ENCODE assay signal across 14 cellular contexts in the genomic region with DNA sequence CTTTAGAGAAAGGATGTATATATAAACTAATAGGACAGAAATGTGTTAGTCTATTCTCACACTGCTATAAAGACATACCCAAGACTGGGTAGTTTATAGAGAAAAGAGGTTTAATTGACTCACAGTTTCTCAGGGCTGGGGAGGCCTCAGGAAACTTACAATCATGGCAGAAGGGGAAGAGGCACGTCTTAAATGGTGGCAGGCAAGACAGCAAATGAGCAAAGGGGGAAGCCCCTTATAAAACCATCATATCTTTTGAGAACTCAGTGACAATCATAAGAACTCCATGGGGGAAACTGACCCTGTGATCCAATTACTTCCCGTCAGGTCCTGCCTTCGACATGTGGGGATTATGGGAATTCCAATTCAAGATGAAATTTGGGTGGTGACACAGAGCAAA. TPM values are rescaled to one million over a fixed set of nuclear protein-coding genes. Genes with fewer than 3 reads are reported as not detected.
DNase-seq lines count a peak whose midpoint lies in the region; ATAC-seq lines count a peak whose summit lies in the region.
"Had no signal": no experiment of that assay in that cellular context is flagged by ENCODE, and none has a peak within 500 bp of the region (broad histone marks: within the 10 kb centered on the region; RNA-seq: fewer than 3 reads in every experiment).

No MANE protein-coding gene starts in this region.

- CTCF ChIA-PET in activated CD4-positive, alpha-beta T cell treated with anti-CD3 and anti-CD28 coated beads for 36 hours (lab: Charles Lee) = interaction anchor here (1.0 to 1.5 kb wide), 4 partner anchors 8 to 135 kb away, joined by 3 to 4 read pairs (median 4); no protein-coding TSS in a partner anchor
- CTCF ChIA-PET in activated naive CD4-positive, alpha-beta T cell treated with anti-CD3 and anti-CD28 coated beads for 36 hours (lab: Charles Lee) = no interaction called here

- peak; percentile 66 for ATAC-seq in activated CD4-positive, alpha-beta T cell treated with anti-CD3 and anti-CD28 coated beads for 36 hours
- ATAC-seq: A549; CD8-positive, alpha-beta T cell had no signal

- peaks cover 3% of the 10 kb centered on the region for H3K36me3 Mint-ChIP-seq in activated CD4-positive, alpha-beta T cell treated with anti-CD3 and anti-CD28 coated beads for 36 hours (ENCODE audit: low read depth)
- no peaks in the 10 kb centered on the region for H3K36me3 Mint-ChIP-seq in activated naive CD4-positive, alpha-beta T cell treated with anti-CD3 and anti-CD28 coated beads for 36 hours (ENCODE audit: low read depth)
- H3K36me3 Mint-ChIP-seq: CD8-positive, alpha-beta T cell had no signal

- H3K9me3 Mint-ChIP-seq in activated CD4-positive, alpha-beta T cell treated with anti-CD3 and anti-CD28 coated beads for 36 hours (ENCODE audit: low read depth) = peaks cover 3% of the 10 kb centered on the region
- H3K9me3 Mint-ChIP-seq in activated naive CD4-positive, alpha-beta T cell treated with anti-CD3 and anti-CD28 coated beads for 36 hours = peaks cover 3% of the 10 kb centered on the region
- H3K9me3 Mint-ChIP-seq: CD4-positive, alpha-beta T cell; CD8-positive, alpha-beta T cell had no signal

- peaks cover 27% of the 10 kb centered on the region for H3K4me1 Mint-ChIP-seq in activated CD4-positive, alpha-beta T cell treated with anti-CD3 and anti-CD28 coated beads for 36 hours
- H3K4me1 Mint-ChIP-seq in activated naive CD4-positive, alpha-beta T cell treated with anti-CD3 and anti-CD28 coated beads for 36 hours (ENCODE audit: low read depth) = peaks cover 14% of the 10 kb centered on the region

- H3K27me3 Mint-ChIP-seq in activated CD4-positive, alpha-beta T cell treated with anti-CD3 and anti-CD28 coated beads for 36 hours = peaks cover 8% of the 10 kb centered on the region
- peaks cover 18% of the 10 kb centered on the region for H3K27me3 Mint-ChIP-seq in activated naive CD4-positive, alpha-beta T cell treated with anti-CD3 and anti-CD28 coated beads for 36 hours (ENCODE audit: low read depth)

- no peak overlapping the region for H3K4me3 Mint-ChIP-seq in activated CD4-positive, alpha-beta T cell treated with anti-CD3 and anti-CD28 coated beads for 36 hours
- H3K4me3 Mint-ChIP-seq in activated naive CD4-positive, alpha-beta T cell treated with anti-CD3 and anti-CD28 coated beads for 36 hours = no peak overlapping the region
- H3K4me3 Mint-ChIP-seq: B cell; CD4-positive, alpha-beta T cell; CD8-positive, alpha-beta T cell had no signal

- H3K27ac Mint-ChIP-seq in activated CD4-positive, alpha-beta T cell treated with anti-CD3 and anti-CD28 coated beads for 36 hours = no peak overlapping the region
- no peak overlapping the region for H3K27ac Mint-ChIP-seq in activated naive CD4-positive, alpha-beta T cell treated with anti-CD3 and anti-CD28 coated beads for 36 hours
- H3K27ac Mint-ChIP-seq: B cell; CD4-positive, alpha-beta T cell; CD8-positive, alpha-beta T cell had no signal

- intact Hi-C loops in activated CD4-positive, alpha-beta T cell treated with anti-CD3 and anti-CD28 coated beads for 36 hours (cut with DNase I, micrococcal nuclease) = loop anchor here in 1 of 2 experiments (5.0 kb wide), 1 partner anchor 1574 kb away; no protein-coding TSS in a partner anchor
- intact Hi-C loops in activated naive CD4-positive, alpha-beta T cell treated with anti-CD3 and anti-CD28 coated beads for 36 hours (cut with micrococcal nuclease) = no loop called here

- POLR2A ChIA-PET in activated CD4-positive, alpha-beta T cell treated with anti-CD3 and anti-CD28 coated beads for 36 hours (lab: Charles Lee) = no interaction called here

- peak; percentile 31 for DNase-seq in activated CD4-positive, alpha-beta T cell treated with anti-CD3 and anti-CD28 coated beads for 36 hours
- no peak for DNase-seq in activated CD4-positive, alpha-beta T cell treated with anti-CD3 and anti-CD28 coated beads for 1 hour
- DNase-seq in activated naive CD4-positive, alpha-beta T cell treated with anti-CD3 and anti-CD28 coated beads for 36 hours = peak; percentile 32
- DNase-seq in activated naive CD4-positive, alpha-beta T cell treated with anti-CD3 and anti-CD28 coated beads, Interleukin-2, amount 50 U/mL, for 16 hours = no peak
- DNase-seq in OCI-M2 (lab: John Stamatoyannopoulos, UW; ENCODE audit: unreplicated experiment) = no peak
- DNase-seq: AML-193; Caco-2; Calu3; CD4-positive, alpha-beta T cell; CD8-positive, alpha-beta T cell; DMS79 treated with DMSO at 0.1 percent for 48 hours; GF-D8 had no signal

RNA-seq across cellular contexts. Expression of gene RICTOR, which starts 8.8 kb away (rescaled TPM):
- total RNA-seq in activated CD4-positive, alpha-beta T cell treated with anti-CD3 and anti-CD28 coated beads for 36 hours = 10 to 100 TPM; 23.2 to 28.5 TPM
- total RNA-seq in activated naive CD4-positive, alpha-beta T cell treated with anti-CD3 and anti-CD28 coated beads for 36 hours = 10 to 100 TPM; 25.0 to 26.1 TPM

Comparison
In these comparisons a context has a peak if more than half of its experiments do, and no peak if none do; other contexts are left out.
1. DNase-seq: peak in activated CD4-positive, alpha-beta T cell treated with anti-CD3 and anti-CD28 coated beads for 36 hours (single experiment) and activated naive CD4-positive, alpha-beta T cell treated with anti-CD3 and anti-CD28 coated beads for 36 hours (single experiment); none in activated CD4-positive, alpha-beta T cell treated with anti-CD3 and anti-CD28 coated beads for 1 hour (single experiment), activated naive CD4-positive, alpha-beta T cell treated with anti-CD3 and anti-CD28 coated beads, Interleukin-2, amount 50 U/mL, for 16 hours (single experiment) and OCI-M2 (single experiment).